In genomic region chrX:101012031-101012430, GRCh38 we compare ENCODE assay signal across 5 cellular contexts. TPM values are rescaled to one million over a fixed set of nuclear protein-coding genes. Genes with fewer than 3 reads are reported as not detected.
"Had no signal": no experiment of that assay in that cellular context is flagged by ENCODE, and none has a peak within 500 bp of the region (broad histone marks: within the 10 kb centered on the region; RNA-seq: fewer than 3 reads in every experiment).

No MANE protein-coding gene starts in this region.

RNA-seq across cellular contexts. Expression of gene ARL13A, which starts 42.5 kb away (rescaled TPM):
- total RNA-seq: GM23338, H1, H7, HT-29 had no signal
- polyA plus RNA-seq: GM23338, H1, IgD-negative memory B cell had no signal
